In genomic region chr2:161090401-161090800, GRCh38 we compare ENCODE assay signal across 9 cellular contexts.
DNase-seq lines count a peak whose midpoint lies in the region; ATAC-seq and TF ChIP-seq lines count a peak whose summit lies in the region.
"Had no signal": no experiment of that assay in that cellular context is flagged by ENCODE, and none has a peak within 500 bp of the region (broad histone marks: within the 10 kb centered on the region; RNA-seq: fewer than 3 reads in every experiment).

No MANE protein-coding gene starts in this region.

- H3K27me3 ChIP-seq in vagina: no peaks in the 10 kb centered on the region

- H3K4me1 Mint-ChIP-seq in activated T-cell treated with anti-CD3 and anti-CD28 coated beads, Interleukin-2, amount 50 U/mL, for 72 hours (ENCODE audit: low read depth): peaks cover 43% of the 10 kb centered on the region

- no peaks in the 10 kb centered on the region for H3K9me3 ChIP-seq in vagina

- ATAC-seq in GM19351 (IDR thresholded peaks at IDR 0.05; ENCODE audit: unreplicated experiment) (peak; percentile 41), HG03175 (IDR thresholded peaks at IDR 0.05; ENCODE audit: unreplicated experiment) (peak; percentile 72), GM18861 (IDR thresholded peaks at IDR 0.05; ENCODE audit: unreplicated experiment) (no peak), left ventricle myocardium superior (no peak)
- ATAC-seq in activated T-cell treated with anti-CD3 and anti-CD28 coated beads, Interleukin-2, amount 50 U/mL, for 72 hours (replicated peaks in 1 of 2): peak; percentile 75 to 81

- no peaks in the 10 kb centered on the region for H3K4me1 ChIP-seq in vagina

- no peak for TF ChIP-seq CTCF in vagina (IDR thresholded peaks at IDR 0.05)

- H3K27me3 Mint-ChIP-seq in activated T-cell treated with anti-CD3 and anti-CD28 coated beads, Interleukin-2, amount 50 U/mL, for 72 hours (ENCODE audit: low read depth): no peaks in the 10 kb centered on the region

- H3K36me3 ChIP-seq in vagina: no peaks in the 10 kb centered on the region

- DNase-seq in activated T-cell treated with anti-CD3 and anti-CD28 coated beads, Interleukin-2, amount 50 U/mL, for 72 hours: peak; percentile 28 to 45
- peak; percentile 18 for DNase-seq in stimulated activated CD4-positive, alpha-beta T cell treated with anti-CD3 and anti-CD28 coated beads, Interleukin-4, amount 100 ng/mL, for 1 hour
- DNase-seq in middle frontal gyrus (ENCODE audit: extremely low spot score, low spot score) (no peak), vagina (ENCODE audit: extremely low spot score in 2 of 2) (no peak), left ventricle myocardium superior (no peak)

- no peak overlapping the region for H3K27ac ChIP-seq in vagina
- H3K27ac ChIP-seq: HL-60 had no signal

- intact Hi-C loops in vagina (cut with DNase I) (no loop called here), left ventricle myocardium superior (cut with micrococcal nuclease) (no loop called here)

- peak overlapping the region; percentile 88 for H3K27ac Mint-ChIP-seq in activated T-cell treated with anti-CD3 and anti-CD28 coated beads, Interleukin-2, amount 50 U/mL, for 72 hours

- no peaks in the 10 kb centered on the region for H3K36me3 Mint-ChIP-seq in activated T-cell treated with anti-CD3 and anti-CD28 coated beads, Interleukin-2, amount 50 U/mL, for 72 hours (ENCODE audit: insufficient read depth in 2 of 2)

- no peak for TF ChIP-seq POLR2A in vagina (IDR thresholded peaks at IDR 0.05)

- no peak overlapping the region for H3K4me3 ChIP-seq in vagina

- no peaks in the 10 kb centered on the region for H3K9me3 Mint-ChIP-seq in activated T-cell treated with anti-CD3 and anti-CD28 coated beads, Interleukin-2, amount 50 U/mL, for 72 hours

- H3K4me3 Mint-ChIP-seq in activated T-cell treated with anti-CD3 and anti-CD28 coated beads, Interleukin-2, amount 50 U/mL, for 72 hours: peak overlapping the region; percentile 65 to 79

Comparison
In these comparisons a context has a peak if more than half of its experiments do, and no peak if none do; other contexts are left out.
1. ATAC-seq: peak in GM19351 (single experiment), HG03175 (single experiment) and activated T-cell treated with anti-CD3 and anti-CD28 coated beads, Interleukin-2, amount 50 U/mL, for 72 hours (2 of 2); none in GM18861 (single experiment) and left ventricle myocardium superior (single experiment).
2. DNase-seq: peak in activated T-cell treated with anti-CD3 and anti-CD28 coated beads, Interleukin-2, amount 50 U/mL, for 72 hours (2 of 2) and stimulated activated CD4-positive, alpha-beta T cell treated with anti-CD3 and anti-CD28 coated beads, Interleukin-4, amount 100 ng/mL, for 1 hour (single experiment); none in middle frontal gyrus (single experiment), vagina (0 of 2) and left ventricle myocardium superior (single experiment).